9 cellular contexts compared by ENCODE assay signal in the genomic region with DNA sequence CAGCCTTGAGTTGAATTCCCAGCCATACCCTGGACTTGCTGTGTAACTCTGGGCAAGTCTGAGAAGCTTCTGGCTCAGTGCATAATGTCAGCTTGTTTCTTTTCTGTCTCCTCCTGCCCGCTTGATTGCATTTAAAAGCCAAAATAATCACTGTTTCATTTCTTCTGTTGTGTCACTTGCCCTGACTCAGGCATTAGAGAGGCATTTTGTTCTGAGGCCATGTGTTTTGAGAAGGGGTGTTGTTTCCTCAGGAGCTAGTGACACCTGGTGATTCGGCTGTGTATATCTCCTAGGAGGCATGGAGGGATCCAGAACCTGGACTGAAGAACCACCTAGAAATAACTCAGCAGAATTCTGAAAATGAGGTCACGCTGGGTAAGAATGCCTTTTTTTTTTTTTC. TPM values are rescaled to one million over a fixed set of nuclear protein-coding genes. Genes with fewer than 3 reads are reported as not detected.
DNase-seq lines count a peak whose midpoint lies in the region; ATAC-seq, FAIRE-seq and TF ChIP-seq lines count a peak whose summit lies in the region.
"Had no signal": no experiment of that assay in that cellular context is flagged by ENCODE, and none has a peak within 500 bp of the region (broad histone marks: within the 10 kb centered on the region; RNA-seq: fewer than 3 reads in every experiment).

No MANE protein-coding gene starts in this region.

- no peak overlapping the region for H3K9ac ChIP-seq in mammary epithelial cell (ENCODE audit: insufficient read depth, low read length)

- H3K9me3 Mint-ChIP-seq in naive thymus-derived CD4-positive, alpha-beta T cell, result peaks cover 0 to 1% (median 0%) of the 10 kb centered on the region in 11 donors
- H3K9me3 Mint-ChIP-seq: naive B cell had no signal

- no peak overlapping the region for H3K27ac ChIP-seq in mammary epithelial cell (ENCODE audit: insufficient read depth, low read depth, low read length)
- H3K27ac ChIP-seq in naive thymus-derived CD4-positive, alpha-beta T cell (ENCODE audit: low read depth, low read length), result peak overlapping the region; percentile 44

- TF ChIP-seq POLR2A in H54 (IDR thresholded peaks at IDR 0.05; ENCODE audit: low read depth, low read length), result no peak

- POLR2A ChIA-PET in naive thymus-derived CD4-positive, alpha-beta T cell (lab: Charles Lee), result interaction anchor here (0.7 to 8.4 kb wide), 6 partner anchors 10 to 109 kb away, joined by 3 to 115 read pairs (median 6); partner anchors contain the start of genes WDR73 and ZSCAN2

- H3K9me3 ChIP-seq in mammary epithelial cell (replicated peaks; ENCODE audit: insufficient read depth, low read length), result no peaks in the 10 kb centered on the region
- H3K9me3 ChIP-seq in naive thymus-derived CD4-positive, alpha-beta T cell (ENCODE audit: control insufficient read depth in 2 of 3, low read length in 3 of 3), result no peaks in the 10 kb centered on the region

- H3K4me3 Mint-ChIP-seq in naive thymus-derived CD4-positive, alpha-beta T cell, result peak overlapping the region in 4 of 10 donors; percentile 4 to 59 (median 44)
- H3K4me3 Mint-ChIP-seq: naive B cell had no signal

- DNase-seq in NCI-H82 (lab: John Stamatoyannopoulos, UW) (peak; percentile 36), NCI-H82 treated with DMSO at 0.1 percent for 48 hours (lab: John Stamatoyannopoulos, UW; ENCODE audit: unreplicated experiment) (no peak), NCI-H69 (lab: John Stamatoyannopoulos, UW) (peak; percentile 6), mammary epithelial cell (peak; percentile 40), SHP77 treated with DMSO at 0.1 percent for 48 hours (lab: John Stamatoyannopoulos, UW) (no peak), H54 (ENCODE audit: insufficient read length, low spot score) (no peak)
- DNase-seq in naive thymus-derived CD4-positive, alpha-beta T cell, result peak in 3 of 9 donors; percentile 24 to 40 (median 35)
- DNase-seq: naive B cell had no signal

- no peak for ATAC-seq in naive thymus-derived CD4-positive, alpha-beta T cell
- no peak for ATAC-seq in HG02981 (IDR thresholded peaks at IDR 0.05; ENCODE audit: unreplicated experiment)

- no peaks in the 10 kb centered on the region for H3K27me3 ChIP-seq in mammary epithelial cell (ENCODE audit: insufficient read depth, low read length)
- H3K27me3 ChIP-seq in naive thymus-derived CD4-positive, alpha-beta T cell (ENCODE audit: control insufficient read depth in 2 of 2, insufficient read depth in 2 of 2, low read length in 2 of 2), result no peaks in the 10 kb centered on the region

- no peak for FAIRE-seq in H54 (lab: Jason Lieb, UNC)

- dilution Hi-C loops in mammary epithelial cell (cut with HindIII; ENCODE audit: low sequenced_read_pairs), result no loop called here

- no TSS peak for BruUV-seq in mammary epithelial cell (replicated peaks; lab: Mats Ljungman, UMichigan)

- peaks cover 15 to 33% (median 29%) of the 10 kb centered on the region in 7 donors for H3K4me1 Mint-ChIP-seq in naive thymus-derived CD4-positive, alpha-beta T cell

- peak in 1 of 2 donors; percentile 40 for TF ChIP-seq CTCF in mammary epithelial cell (conservative IDR thresholded peaks at IDR 0.05 in 1 of 2, IDR thresholded peaks at IDR 0.05 in 1 of 2; ENCODE audit: extremely low read depth in 1 of 2, insufficient read depth in 1 of 2, low read depth in 1 of 2, low read length in 2 of 2)

- CTCF ChIA-PET in mammary epithelial cell (lab: Charles Lee; ENCODE audit: low non-redundant PET), result interaction anchor here (0.7 kb wide), 1 partner anchor 183 kb away, joined by 9 read pairs; no protein-coding TSS in a partner anchor
- CTCF ChIA-PET in naive thymus-derived CD4-positive, alpha-beta T cell (lab: Charles Lee), result interaction anchor here (1.1 to 1.8 kb wide), 4 partner anchors 16 to 51 kb away, joined by 3 to 9 read pairs (median 5); no protein-coding TSS in a partner anchor

- no peaks in the 10 kb centered on the region for H4K20me1 ChIP-seq in mammary epithelial cell (ENCODE audit: insufficient read depth, low read length)

- H3K27ac Mint-ChIP-seq in naive thymus-derived CD4-positive, alpha-beta T cell, result peak overlapping the region; percentile 6 to 87 (median 63)
- H3K27ac Mint-ChIP-seq: naive B cell had no signal

- peaks cover 5 to 35% (median 15%) of the 10 kb centered on the region in 5 donors for H3K36me3 Mint-ChIP-seq in naive thymus-derived CD4-positive, alpha-beta T cell

- no peaks in the 10 kb centered on the region for H3K27me3 Mint-ChIP-seq in naive thymus-derived CD4-positive, alpha-beta T cell
- H3K27me3 Mint-ChIP-seq: naive B cell had no signal

- peaks cover 29% of the 10 kb centered on the region for H3K36me3 ChIP-seq in mammary epithelial cell (ENCODE audit: insufficient read depth, low read length)
- H3K36me3 ChIP-seq in naive thymus-derived CD4-positive, alpha-beta T cell (ENCODE audit: control insufficient read depth in 2 of 3, insufficient read depth in 3 of 3, low read length in 3 of 3), result peaks cover 3 to 53% (median 19%) of the 10 kb centered on the region in 3 experiments

- in situ Hi-C loops in mammary epithelial cell (cut with MboI; ENCODE audit: low sequenced_read_pairs in 2 of 2), result no loop called here

- no peak overlapping the region for H2AFZ ChIP-seq in mammary epithelial cell (ENCODE audit: low read depth, low read length)

- intact Hi-C loops in mammary epithelial cell (cut with micrococcal nuclease), result loop anchor here (1.0 kb wide), 1 partner anchor 39 kb away; no protein-coding TSS in a partner anchor
- intact Hi-C loops in naive thymus-derived CD4-positive, alpha-beta T cell (cut with micrococcal nuclease), result loop anchor here (1.0 kb wide), 2 partner anchors 40 to 50 kb away; no protein-coding TSS in a partner anchor

- no peaks in the 10 kb centered on the region for H3K4me1 ChIP-seq in mammary epithelial cell (ENCODE audit: insufficient read depth, low read length)
- peaks cover 13 to 19% of the 10 kb centered on the region in 2 donors for H3K4me1 ChIP-seq in naive thymus-derived CD4-positive, alpha-beta T cell (ENCODE audit: control insufficient read depth in 2 of 2, insufficient read depth in 2 of 2, low read length in 2 of 2)

- H3K4me2 ChIP-seq in mammary epithelial cell (ENCODE audit: insufficient read depth, low read depth, low read length), result no peak overlapping the region

- no peak overlapping the region for H3K4me3 ChIP-seq in mammary epithelial cell (replicated peaks in 1 of 3; ENCODE audit: insufficient read depth in 1 of 3, low read depth in 2 of 3, low read length in 3 of 3)
- H3K4me3 ChIP-seq in naive thymus-derived CD4-positive, alpha-beta T cell (ENCODE audit: low read length), result no peak overlapping the region

- 67% methylated on average over 3 of the region's 3 CpGs for WGBS in mammary epithelial cell (ENCODE audit: low coverage, missing lambda C conversion rate)

- peaks cover 19% of the 10 kb centered on the region for H3K79me2 ChIP-seq in mammary epithelial cell (ENCODE audit: insufficient read depth, low read length)

RNA-seq across cellular contexts. Expression of gene WDR73, which starts 16.0 kb away (rescaled TPM):
- 10 to 100 TPM; 23.0 to 28.1 TPM for total RNA-seq in mammary epithelial cell
- 20.7 TPM for polyA plus RNA-seq in mammary epithelial cell
- 13.7 TPM for polyA minus RNA-seq in mammary epithelial cell
- total RNA-seq in naive thymus-derived CD4-positive, alpha-beta T cell, result 10 to 100 TPM; 26.8 to 47.7 (median 33.1) TPM
- 10 to 100 TPM; 22.0 to 26.1 TPM for polyA plus RNA-seq in naive thymus-derived CD4-positive, alpha-beta T cell

RNA-seq across cellular contexts. Expression of gene NMB, which starts 19.9 kb away (rescaled TPM):
- 1 to 10 TPM; 1.0 to 3.7 TPM for total RNA-seq in mammary epithelial cell
- 4.0 TPM for polyA plus RNA-seq in mammary epithelial cell
- polyA minus RNA-seq in mammary epithelial cell, result not detected
- 1 to 10 TPM; 1.2 to 3.1 (median 2.9) TPM for total RNA-seq in naive thymus-derived CD4-positive, alpha-beta T cell
- polyA plus RNA-seq in naive thymus-derived CD4-positive, alpha-beta T cell, result 1 to 10 TPM; 4.2 to 5.2 TPM

RNA-seq across cellular contexts. Expression of gene ZSCAN2, which starts 37.3 kb away (rescaled TPM):
- 1 to 10 TPM; 5.0 to 6.3 TPM for total RNA-seq in mammary epithelial cell
- polyA plus RNA-seq in mammary epithelial cell, result 4.2 TPM
- 4.0 TPM for polyA minus RNA-seq in mammary epithelial cell
- 10 to 100 TPM in 2 of 5 experiments, 1 to 10 TPM in 3; 4.8 to 13.0 (median 6.8) TPM for total RNA-seq in naive thymus-derived CD4-positive, alpha-beta T cell
- polyA plus RNA-seq in naive thymus-derived CD4-positive, alpha-beta T cell, result 10 to 100 TPM in 1 of 2 donors, 1 to 10 TPM in 1; 4.9 to 10.9 TPM

Comparison
In these comparisons a context has a peak if more than half of its experiments do, and no peak if none do; other contexts are left out.
1. DNase-seq: peak in NCI-H82 (single experiment), NCI-H69 (single experiment) and mammary epithelial cell (single experiment); none in NCI-H82 treated with DMSO at 0.1 percent for 48 hours (single experiment), SHP77 treated with DMSO at 0.1 percent for 48 hours (single experiment) and H54 (single experiment).